ENCODE assay signal across 16 cellular contexts in genomic region chr9:37986771-37987258, GRCh38.
DNase-seq lines count a peak whose midpoint lies in the region; ATAC-seq and TF ChIP-seq lines count a peak whose summit lies in the region.
"Had no signal": no experiment of that assay in that cellular context is flagged by ENCODE, and none has a peak within 500 bp of the region (broad histone marks: within the 10 kb centered on the region; RNA-seq: fewer than 3 reads in every experiment).

No MANE protein-coding gene starts in this region.

- no peak overlapping the region for H3K4me3 Mint-ChIP-seq in stimulated activated effector memory CD8-positive, alpha-beta T cell treated with anti-CD3 and anti-CD28 coated beads, Interleukin-12 subunit alpha, Interleukin-12 subunit beta, amount 100 ng/mL, for 72 hours
- H3K4me3 Mint-ChIP-seq: B cell; central memory CD8-positive, alpha-beta T cell; immature natural killer cell; memory B cell; natural killer cell treated with Interleukin-12 subunit alpha and Interleukin-12 subunit beta and Interleukin-15 and Interleukin-18, amount 100 ng/mL, for 72 hours had no signal

- no peaks in the 10 kb centered on the region for H3K36me3 ChIP-seq in GM06990 (ENCODE audit: control insufficient read depth, insufficient read depth, low read length)

- ATAC-seq in GM21529 (IDR thresholded peaks at IDR 0.05; ENCODE audit: unreplicated experiment) = peak; percentile 40
- peak; percentile 12 for ATAC-seq in stimulated activated effector memory CD8-positive, alpha-beta T cell treated with anti-CD3 and anti-CD28 coated beads, Interleukin-12 subunit alpha, Interleukin-12 subunit beta, amount 100 ng/mL, for 72 hours
- ATAC-seq in HG03520 (IDR thresholded peaks at IDR 0.05; ENCODE audit: unreplicated experiment) = no peak
- ATAC-seq: activated CD4-positive, CD25-positive, alpha-beta regulatory T cell treated with anti-CD3 and anti-CD28 coated beads, Interleukin-2, amount 50 U/mL, for 24 hours had no signal

- peak; percentile 78 for DNase-seq in GM06990 (ENCODE audit: extremely low read depth, insufficient read length)
- DNase-seq in stimulated activated effector memory CD8-positive, alpha-beta T cell treated with anti-CD3 and anti-CD28 coated beads, Interleukin-12 subunit alpha, Interleukin-12 subunit beta, amount 100 ng/mL, for 72 hours (ENCODE audit: low spot score in 2 of 2) = no peak
- no peak for DNase-seq in HuH-7.5 (ENCODE audit: low spot score)
- DNase-seq in activated effector memory CD4-positive, alpha-beta T cell treated with anti-CD3 and anti-CD28 coated beads, Interleukin-2, amount 50 U/mL, for 16 hours = no peak
- DNase-seq: effector CD8-positive, alpha-beta T cell; immature natural killer cell; stimulated activated CD4-positive, alpha-beta T cell treated with anti-CD3 and anti-CD28 coated beads, Interleukin-12 subunit alpha, Interleukin-12 subunit beta, amount 100 ng/mL, for 4 hours; T1000 had no signal

- H3K27me3 ChIP-seq in GM06990 (replicated peaks; ENCODE audit: control insufficient read depth, insufficient read depth, low read length) = no peaks in the 10 kb centered on the region

- no peak for TF ChIP-seq CTCF in GM06990 (IDR thresholded peaks at IDR 0.05; ENCODE audit: insufficient read depth, low read length, poor library complexity, severe bottlenecking)

- H3K36me3 Mint-ChIP-seq in stimulated activated effector memory CD8-positive, alpha-beta T cell treated with anti-CD3 and anti-CD28 coated beads, Interleukin-12 subunit alpha, Interleukin-12 subunit beta, amount 100 ng/mL, for 72 hours = no peaks in the 10 kb centered on the region
- H3K36me3 Mint-ChIP-seq: memory B cell; natural killer cell treated with Interleukin-12 subunit alpha and Interleukin-12 subunit beta and Interleukin-15 and Interleukin-18, amount 100 ng/mL, for 72 hours had no signal

- no peak overlapping the region for H3K4me3 ChIP-seq in GM06990 (replicated peaks; ENCODE audit: low read depth, low read length)

- peak overlapping the region; percentile 96 for H3K27ac ChIP-seq in cingulate gyrus (ENCODE audit: low read depth, low read length)

- no peaks in the 10 kb centered on the region for H3K9me3 Mint-ChIP-seq in stimulated activated effector memory CD8-positive, alpha-beta T cell treated with anti-CD3 and anti-CD28 coated beads, Interleukin-12 subunit alpha, Interleukin-12 subunit beta, amount 100 ng/mL, for 72 hours
- H3K9me3 Mint-ChIP-seq: central memory CD8-positive, alpha-beta T cell; immature natural killer cell; memory B cell; natural killer cell treated with Interleukin-12 subunit alpha and Interleukin-12 subunit beta and Interleukin-15 and Interleukin-18, amount 100 ng/mL, for 72 hours had no signal

- no peak overlapping the region for H3K27ac Mint-ChIP-seq in stimulated activated effector memory CD8-positive, alpha-beta T cell treated with anti-CD3 and anti-CD28 coated beads, Interleukin-12 subunit alpha, Interleukin-12 subunit beta, amount 100 ng/mL, for 72 hours
- H3K27ac Mint-ChIP-seq: B cell; immature natural killer cell; memory B cell; natural killer cell treated with Interleukin-12 subunit alpha and Interleukin-12 subunit beta and Interleukin-15 and Interleukin-18, amount 100 ng/mL, for 72 hours had no signal

- peaks cover 12% of the 10 kb centered on the region for H3K4me1 Mint-ChIP-seq in stimulated activated effector memory CD8-positive, alpha-beta T cell treated with anti-CD3 and anti-CD28 coated beads, Interleukin-12 subunit alpha, Interleukin-12 subunit beta, amount 100 ng/mL, for 72 hours
- H3K4me1 Mint-ChIP-seq: B cell; central memory CD8-positive, alpha-beta T cell; immature natural killer cell; memory B cell had no signal
